Comparison of ENCODE assay signal across 9 cellular contexts in the genomic region with DNA sequence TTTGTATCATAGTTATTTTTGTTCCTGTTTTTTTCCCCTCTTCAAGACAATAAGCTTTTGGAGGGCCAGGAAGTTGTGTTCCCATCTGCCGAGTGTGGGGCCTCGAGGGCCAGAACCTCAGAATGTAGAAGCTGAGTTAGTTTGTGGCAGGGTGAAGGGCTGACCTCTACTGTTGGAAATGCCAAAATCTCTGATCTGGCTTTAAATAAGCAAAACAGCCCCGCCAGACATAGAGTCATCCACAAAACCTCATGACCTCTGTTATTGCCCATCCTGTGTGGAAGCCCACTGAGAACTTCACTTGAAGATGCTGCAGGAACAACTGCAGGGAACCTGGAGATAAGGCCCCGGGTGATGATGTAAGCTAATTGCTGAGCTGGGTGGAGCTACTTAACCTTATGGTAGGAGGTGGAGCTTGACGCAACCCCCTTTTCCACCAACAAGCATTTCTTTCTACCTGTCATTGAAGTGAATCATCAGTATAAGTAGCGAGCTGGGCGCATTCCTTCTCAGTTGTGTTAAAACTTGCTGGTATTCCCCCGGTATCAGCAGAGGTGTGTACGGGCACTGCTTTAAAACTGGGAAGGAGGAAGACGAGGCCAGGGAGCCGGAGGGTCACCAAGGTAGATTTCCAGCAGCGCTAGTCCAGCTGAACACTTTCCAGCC.
A peak's percentile ranks its signal among the peaks of the same experiment; 100 is the strongest.
DNase-seq lines count a peak whose midpoint lies in the region; ATAC-seq and TF ChIP-seq lines count a peak whose summit lies in the region.
"Had no signal": no experiment of that assay in that cellular context is flagged by ENCODE, and none has a peak within 500 bp of the region (broad histone marks: within the 10 kb centered on the region; RNA-seq: fewer than 3 reads in every experiment).

No MANE protein-coding gene starts in this region.

- H3K36me3 ChIP-seq in Panc1 (ENCODE audit: control insufficient read depth, insufficient read depth, low read length) (no peaks in the 10 kb centered on the region), esophagus (ENCODE audit: control insufficient read depth in 2 of 2, insufficient read depth in 2 of 2, low read length in 1 of 2) (no peaks in the 10 kb centered on the region)

- H3K27ac Mint-ChIP-seq in activated CD4-positive, alpha-beta memory T cell treated with anti-CD3 and anti-CD28 coated beads for 36 hours: no peak overlapping the region

- H3K9me3 Mint-ChIP-seq in activated CD4-positive, alpha-beta memory T cell treated with anti-CD3 and anti-CD28 coated beads for 36 hours: no peaks in the 10 kb centered on the region

- H3K4me1 ChIP-seq in Panc1 (ENCODE audit: control insufficient read depth, insufficient read depth, low read length): peaks cover 30% of the 10 kb centered on the region
- peaks cover 4 to 7% of the 10 kb centered on the region in 2 donors for H3K4me1 ChIP-seq in esophagus (ENCODE audit: control insufficient read depth in 2 of 2, insufficient read depth in 2 of 2, low read length in 1 of 2)

- no TSS peak for BruUV-seq in Panc1 (replicated peaks; lab: Mats Ljungman, UMichigan)

- H3K27me3 Mint-ChIP-seq in activated CD4-positive, alpha-beta memory T cell treated with anti-CD3 and anti-CD28 coated beads for 36 hours: peaks cover 8% of the 10 kb centered on the region

- intact Hi-C loops in Panc1 (cut with micrococcal nuclease; ENCODE audit: unreplicated experiment): no loop called here
- intact Hi-C loops in activated CD4-positive, alpha-beta memory T cell treated with anti-CD3 and anti-CD28 coated beads for 36 hours (cut with micrococcal nuclease): no loop called here

- peak overlapping the region; percentile 44 to 69 for H3K4me3 ChIP-seq in Panc1 (ENCODE audit: low read depth in 2 of 2, low read length in 2 of 2)
- H3K4me3 ChIP-seq in esophagus (ENCODE audit: low read depth in 1 of 2, low read length in 2 of 2): peak overlapping the region in 1 of 2 donors; percentile 52

- ATAC-seq in Panc1: peak; percentile 75
- ATAC-seq in omental fat pad (ENCODE audit: low FRiP score): peak; percentile 72
- no peak for ATAC-seq in GM19452 (IDR thresholded peaks at IDR 0.05; ENCODE audit: unreplicated experiment)

- peak; percentile 87 for DNase-seq in ELF-1 (ENCODE audit: low read depth, low spot score)
- peak; percentile 82 for DNase-seq in Panc1 (ENCODE audit: low read depth, low spot score)
- DNase-seq in omental fat pad (ENCODE audit: low spot score): no peak
- no peak for DNase-seq in activated CD4-positive, CD25-positive, alpha-beta regulatory T cell (lab: John Stamatoyannopoulos, UW)
- no peak for DNase-seq in DMS79 (lab: John Stamatoyannopoulos, UW)
- DNase-seq in activated CD4-positive, alpha-beta memory T cell treated with anti-CD3 and anti-CD28 coated beads for 36 hours: no peak
- DNase-seq: activated gamma-delta T cell had no signal

- TF ChIP-seq CTCF in Panc1 (IDR thresholded peaks at IDR 0.05) (peak; percentile 1; the same call in 1 of the 2 replicates), omental fat pad (IDR thresholded peaks at IDR 0.05) (no peak)

- POLR2A ChIA-PET in Panc1 (lab: Charles Lee): interaction anchor here (0.6 kb wide), 1 partner anchor 9 kb away, joined by 4 read pairs; no protein-coding TSS in a partner anchor
- POLR2A ChIA-PET in activated CD4-positive, alpha-beta memory T cell treated with anti-CD3 and anti-CD28 coated beads for 36 hours (lab: Charles Lee): no interaction called here

- no peaks in the 10 kb centered on the region for H3K36me3 Mint-ChIP-seq in activated CD4-positive, alpha-beta memory T cell treated with anti-CD3 and anti-CD28 coated beads for 36 hours

- H3K4me3 Mint-ChIP-seq in activated CD4-positive, alpha-beta memory T cell treated with anti-CD3 and anti-CD28 coated beads for 36 hours: no peak overlapping the region

- peaks cover 9% of the 10 kb centered on the region for H3K4me1 Mint-ChIP-seq in activated CD4-positive, alpha-beta memory T cell treated with anti-CD3 and anti-CD28 coated beads for 36 hours (ENCODE audit: low read depth)

- in situ Hi-C loops in Panc1 (cut with HindIII; ENCODE audit: low pct_unique_long_range_greater_than_20kb, low sequenced_read_pairs): no loop called here

- WGBS in esophagus, 2 donors: 56 to 58% methylated on average over 12 of the region's 12 CpGs

- CTCF ChIA-PET in Panc1 (lab: Charles Lee): interaction anchor here (1.0 kb wide), 1 partner anchor 101 kb away, joined by 3 read pairs; no protein-coding TSS in a partner anchor
- CTCF ChIA-PET in activated CD4-positive, alpha-beta memory T cell treated with anti-CD3 and anti-CD28 coated beads for 36 hours (lab: Charles Lee): no interaction called here

- H3K27ac ChIP-seq in Panc1 (ENCODE audit: low read length) (peak overlapping the region; percentile 87), esophagus (ENCODE audit: low read depth in 2 of 2, low read length in 1 of 2) (peak overlapping the region; percentile 20 to 81)

- H3K27me3 ChIP-seq in Panc1 (ENCODE audit: control insufficient read depth, insufficient read depth, low read length) (no peaks in the 10 kb centered on the region), esophagus (ENCODE audit: control insufficient read depth in 1 of 2, insufficient read depth in 2 of 2, low read length in 2 of 2) (no peaks in the 10 kb centered on the region)

- no peaks in the 10 kb centered on the region for H3K9me3 ChIP-seq in Panc1 (ENCODE audit: control insufficient read depth, insufficient read depth, low read depth, low read length)
- H3K9me3 ChIP-seq in esophagus (ENCODE audit: control insufficient read depth in 2 of 2, insufficient read depth in 1 of 2, low read depth in 1 of 2, low read length in 1 of 2): no peaks in the 10 kb centered on the region

Comparison
In these comparisons a context has a peak if more than half of its experiments do, and no peak if none do; other contexts are left out.
1. DNase-seq: peak in ELF-1 (single experiment) and Panc1 (single experiment); none in omental fat pad (single experiment), activated CD4-positive, CD25-positive, alpha-beta regulatory T cell (0 of 4), DMS79 (single experiment) and activated CD4-positive, alpha-beta memory T cell treated with anti-CD3 and anti-CD28 coated beads for 36 hours (single experiment).